Comparison of ENCODE assay signal across 7 cellular contexts in the genomic region with DNA sequence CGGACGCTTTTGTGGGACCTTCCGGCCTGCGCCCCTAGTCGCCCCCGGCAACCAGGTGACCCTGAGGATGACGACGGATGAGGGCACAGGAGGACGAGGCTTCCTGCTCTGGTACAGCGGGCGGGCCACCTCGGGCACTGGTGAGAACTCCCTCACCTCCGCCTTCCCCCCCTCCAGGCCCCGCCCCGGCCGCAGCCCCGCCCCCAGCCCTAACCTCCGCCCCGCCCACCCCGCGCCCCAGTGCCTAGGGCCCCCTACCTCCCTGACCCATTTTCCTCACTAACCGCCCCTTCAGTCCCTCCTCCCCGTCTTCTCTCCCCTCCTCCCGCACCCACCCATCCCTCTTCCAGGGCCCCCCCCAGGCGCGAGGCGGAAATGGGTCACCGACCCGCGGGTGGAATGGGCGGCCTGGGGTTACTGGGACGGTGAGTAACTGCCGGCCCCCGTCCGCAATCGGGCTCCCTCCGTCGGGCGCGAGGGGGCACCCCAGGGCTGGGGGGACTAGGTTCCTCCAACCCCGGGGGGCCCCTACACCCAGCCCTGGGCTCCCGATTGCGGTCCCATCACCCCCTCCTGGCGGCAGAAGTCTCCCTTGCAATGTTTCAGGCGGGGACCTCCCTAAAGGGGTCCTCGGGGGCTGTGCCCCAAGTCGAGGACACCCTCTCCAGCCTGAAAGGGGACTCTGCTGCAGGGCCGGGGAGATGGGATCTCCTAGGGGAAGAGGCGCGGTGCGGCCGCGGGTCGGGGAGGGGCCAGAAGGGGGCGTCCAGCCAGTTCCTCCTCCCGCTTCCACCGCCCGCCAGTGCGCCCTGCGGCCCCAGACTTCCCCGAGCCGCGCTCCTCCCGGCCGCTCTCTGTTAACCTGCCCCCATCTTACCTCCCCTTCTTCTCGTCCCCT. TPM values are rescaled to one million over a fixed set of nuclear protein-coding genes. Genes with fewer than 3 reads are reported as not detected.
DNase-seq lines count a peak whose midpoint lies in the region; ATAC-seq and TF ChIP-seq lines count a peak whose summit lies in the region.

No MANE protein-coding gene starts in this region.

- DNase-seq in NT2/D1 (ENCODE audit: low read depth, low spot score) (no peak), activated T-cell treated with anti-CD3 and anti-CD28 coated beads for 24 hours (ENCODE audit: low read depth) (peak; percentile 58), myocyte (ENCODE audit: low read depth) (peak; percentile 38)

- H3K9ac ChIP-seq in NT2/D1 (ENCODE audit: insufficient read length, low read depth), result peak overlapping the region; percentile 81

- TF ChIP-seq CTCF in GM12872 (IDR thresholded peaks at IDR 0.05; ENCODE audit: insufficient read depth, low read depth, low read length), result peak; percentile 48

- H3K36me3 ChIP-seq in NT2/D1 (ENCODE audit: insufficient read depth, insufficient read length, low read length) (peaks cover 17% of the 10 kb centered on the region), esophagus (ENCODE audit: control insufficient read depth in 2 of 2, insufficient read depth in 2 of 2, low read length in 1 of 2) (no peaks in the 10 kb centered on the region)

- peak overlapping the region; percentile 55 for H3K4me3 ChIP-seq in NT2/D1 (ENCODE audit: insufficient read length, low read depth)
- H3K4me3 ChIP-seq in esophagus (ENCODE audit: low read depth in 1 of 2, low read length in 2 of 2), result peak overlapping the region; percentile 46 to 50

- H3K9me3 ChIP-seq in NT2/D1 (ENCODE audit: insufficient read depth, low read length) (no peaks in the 10 kb centered on the region), esophagus (ENCODE audit: control insufficient read depth in 2 of 2, insufficient read depth in 1 of 2, low read depth in 1 of 2, low read length in 1 of 2) (no peaks in the 10 kb centered on the region)

- no peaks in the 10 kb centered on the region for H3K27me3 Mint-ChIP-seq in stimulated activated naive CD8-positive, alpha-beta T cell treated with anti-CD3 and anti-CD28 coated beads, Interleukin-15, Interleukin-2, amounts not matched to agents 100 ng/mL and 50 ng/mL, for 24 hours

- peak overlapping the region; percentile 82 for H3K4me3 Mint-ChIP-seq in stimulated activated naive CD8-positive, alpha-beta T cell treated with anti-CD3 and anti-CD28 coated beads, Interleukin-15, Interleukin-2, amounts not matched to agents 100 ng/mL and 50 ng/mL, for 24 hours

- peaks cover 6% of the 10 kb centered on the region for H3K27me3 ChIP-seq in NT2/D1 (ENCODE audit: insufficient read depth, insufficient read length)
- H3K27me3 ChIP-seq in esophagus (ENCODE audit: control insufficient read depth in 1 of 2, insufficient read depth in 2 of 2, low read length in 2 of 2), result no peaks in the 10 kb centered on the region

- H3K36me3 Mint-ChIP-seq in stimulated activated naive CD8-positive, alpha-beta T cell treated with anti-CD3 and anti-CD28 coated beads, Interleukin-15, Interleukin-2, amounts not matched to agents 100 ng/mL and 50 ng/mL, for 24 hours (ENCODE audit: low read depth), result no peaks in the 10 kb centered on the region

- no peaks in the 10 kb centered on the region for H3K9me3 Mint-ChIP-seq in stimulated activated naive CD8-positive, alpha-beta T cell treated with anti-CD3 and anti-CD28 coated beads, Interleukin-15, Interleukin-2, amounts not matched to agents 100 ng/mL and 50 ng/mL, for 24 hours

- H3K27ac Mint-ChIP-seq in stimulated activated naive CD8-positive, alpha-beta T cell treated with anti-CD3 and anti-CD28 coated beads, Interleukin-15, Interleukin-2, amounts not matched to agents 100 ng/mL and 50 ng/mL, for 24 hours, result peak overlapping the region; percentile 76

- H3K27ac ChIP-seq in esophagus (ENCODE audit: low read depth in 2 of 2, low read length in 1 of 2), result peak overlapping the region; percentile 65 to 73

- ATAC-seq in HG03045 (IDR thresholded peaks at IDR 0.05; ENCODE audit: unreplicated experiment), result peak; percentile 57

- H3K4me1 Mint-ChIP-seq in stimulated activated naive CD8-positive, alpha-beta T cell treated with anti-CD3 and anti-CD28 coated beads, Interleukin-15, Interleukin-2, amounts not matched to agents 100 ng/mL and 50 ng/mL, for 24 hours (ENCODE audit: low read depth), result peaks cover 22% of the 10 kb centered on the region

- WGBS in esophagus, 2 donors, result 1 to 2% methylated on average over 29 to 66 of the region's 66 CpGs

- H3K4me1 ChIP-seq in NT2/D1 (ENCODE audit: insufficient read depth, insufficient read length) (peaks cover 11% of the 10 kb centered on the region), esophagus (ENCODE audit: control insufficient read depth in 2 of 2, insufficient read depth in 2 of 2, low read length in 1 of 2) (no peaks in the 10 kb centered on the region)

RNA-seq across cellular contexts. Expression of a gene that starts 2.2 kb away (rescaled TPM):
- polyA plus RNA-seq in esophagus, result 10 to 100 TPM in 1 of 2 donors, 1 to 10 TPM in 1; 9.9 to 11.0 TPM
- 14.1 and 16.6 TPM in 2 replicates for total RNA-seq in myocyte
- 3.0 TPM for polyA plus RNA-seq in myocyte (2012)

RNA-seq across cellular contexts. Expression of a gene that starts 8.0 kb away (rescaled TPM):
- polyA plus RNA-seq in esophagus, result 10 to 100 TPM; 15.5 to 18.4 TPM
- total RNA-seq in myocyte, result 8.1 and 10.9 TPM in 2 replicates
- polyA plus RNA-seq in myocyte (2012), result 31.8 TPM

RNA-seq across cellular contexts. Expression of a gene that starts 18.2 kb away (rescaled TPM):
- polyA plus RNA-seq in esophagus, result under 1 TPM; 0.33 to 0.81 TPM
- total RNA-seq in myocyte, result 0.21 and 1.2 TPM in 2 replicates
- 0.43 TPM for polyA plus RNA-seq in myocyte (2012)

RNA-seq across cellular contexts. Expression of a gene that starts 18.4 kb away (rescaled TPM):
- polyA plus RNA-seq in esophagus, result 10 to 100 TPM; 32.3 to 73.4 TPM
- total RNA-seq in myocyte, result 63.1 and 99.7 TPM in 2 replicates
- polyA plus RNA-seq in myocyte (2012), result 35.9 TPM

RNA-seq across cellular contexts. Expression of a gene that starts 30.6 kb away (rescaled TPM):
- 1 to 10 TPM; 1.5 to 3.3 TPM for polyA plus RNA-seq in esophagus
- 0.21 TPM in 1 of 2 replicates, not detected in the other for total RNA-seq in myocyte
- polyA plus RNA-seq in myocyte (2012), result 1.2 TPM
